16 cellular contexts compared by ENCODE assay signal in genomic region chr4:109739547-109739946, GRCh38.
"Had no signal": no experiment of that assay in that cellular context is flagged by ENCODE, and none has a peak within 500 bp of the region (broad histone marks: within the 10 kb centered on the region; RNA-seq: fewer than 3 reads in every experiment).

No MANE protein-coding gene starts in this region.

- H3K4me1 ChIP-seq: heart left ventricle, upper lobe of left lung had no signal

- DNase-seq: activated B cell treated with CpG ODN at 0.5 μM for 24 hours; activated CD4-positive, alpha-beta T cell treated with anti-CD3 and anti-CD28 coated beads, Interleukin-2, amount 10 ng/mL, durations not matched to agents 7 days and 5 days; activated CD8-positive, alpha-beta memory T cell treated with anti-CD3 and anti-CD28 coated beads for 24 hours; activated gamma-delta T cell treated with Interleukin-2 at 50 U/mL for 16 hours; activated naive CD8-positive, alpha-beta T cell treated with anti-CD3 and anti-CD28 coated beads for 36 hours; anterior cingulate cortex; heart left ventricle; mucosa of descending colon; naive thymus-derived CD4-positive, alpha-beta T cell; ovary; right lobe of liver; T-helper 17 cell; upper lobe of left lung had no signal

- H3K4me2 ChIP-seq: smooth muscle cell had no signal

- H3K36me3 ChIP-seq: cardiac muscle cell, ovary, upper lobe of left lung had no signal

- H3K27me3 ChIP-seq: cardiac muscle cell, heart left ventricle, ovary, right lobe of liver, upper lobe of left lung had no signal

- H3K27ac ChIP-seq: cardiac muscle cell, heart left ventricle, ovary, right lobe of liver, upper lobe of left lung had no signal

- H3K4me3 ChIP-seq: cardiac muscle cell, heart left ventricle, lung, mucosa of descending colon, ovary, right lobe of liver, smooth muscle cell, upper lobe of left lung had no signal

- H3K9me3 ChIP-seq: heart left ventricle, mucosa of descending colon, right lobe of liver, upper lobe of left lung had no signal

- ATAC-seq: heart left ventricle; mucosa of descending colon; naive thymus-derived CD4-positive, alpha-beta T cell; right lobe of liver; T-helper 17 cell had no signal
